ENCODE assay signal across 16 cellular contexts in genomic region chr7:137900137-137900536, GRCh38.
"Had no signal": no experiment of that assay in that cellular context is flagged by ENCODE, and none has a peak within 500 bp of the region (broad histone marks: within the 10 kb centered on the region; RNA-seq: fewer than 3 reads in every experiment).

No MANE protein-coding gene starts in this region.

- H3K4me3 Mint-ChIP-seq: activated T-cell treated with anti-CD3 and anti-CD28 coated beads, Interleukin-2, amount 50 U/mL, for 24 hours had no signal

- H3K27ac ChIP-seq: body of pancreas had no signal

- H3K27me3 Mint-ChIP-seq: activated T-cell treated with anti-CD3 and anti-CD28 coated beads, Interleukin-2, amount 50 U/mL, for 24 hours; progenitor cell of endocrine pancreas had no signal

- H3K27me3 ChIP-seq: body of pancreas, esophagus squamous epithelium, spleen had no signal

- H3K9me3 ChIP-seq: body of pancreas, esophagus squamous epithelium, spleen had no signal

- H3K4me1 ChIP-seq: body of pancreas had no signal

- H3K27ac Mint-ChIP-seq: activated T-cell treated with anti-CD3 and anti-CD28 coated beads, Interleukin-2, amount 50 U/mL, for 24 hours; nephron progenitor cell; progenitor cell of endocrine pancreas had no signal

- DNase-seq: activated CD4-positive, alpha-beta T cell treated with anti-CD3 and anti-CD28 coated beads, Interleukin-2, amount 50 U/mL, for 48 hours; activated effector memory CD4-positive, alpha-beta T cell treated with Interleukin-2 at 50 U/mL for 16 hours; activated T-cell treated with anti-CD3 and anti-CD28 coated beads, Interleukin-2, amount 50 U/mL, for 24 hours; amygdala; body of pancreas; central memory CD4-positive, alpha-beta T cell; esophagus squamous epithelium; hypothalamus; nephron progenitor cell; spleen; T-helper 1 cell; T1000 had no signal

- FAIRE-seq: endothelial cell of umbilical vein had no signal

- H3K4me3 ChIP-seq: body of pancreas, coronary artery, esophagus squamous epithelium had no signal

- H3K9me3 Mint-ChIP-seq: activated naive CD4-positive, alpha-beta T cell treated with anti-CD3 and anti-CD28 coated beads, Interleukin-2, amount 50 U/mL, for 72 hours; activated T-cell treated with anti-CD3 and anti-CD28 coated beads, Interleukin-2, amount 50 U/mL, for 24 hours; nephron progenitor cell had no signal

- ATAC-seq: activated naive CD4-positive, alpha-beta T cell treated with anti-CD3 and anti-CD28 coated beads, Interleukin-2, amount 50 U/mL, for 72 hours had no signal
